Comparison of ENCODE assay signal across 1 cellular context in genomic region chr16:1197237-1197866, GRCh38.
TF ChIP-seq lines count a peak whose summit lies in the region.

No MANE protein-coding gene starts in this region.

TF ChIP-seq in HEK293, 187 proteins besides CTCF, POLR2A, EP300 and RAD21 (continued from another document):
- TF ChIP-seq, protein P1, sequence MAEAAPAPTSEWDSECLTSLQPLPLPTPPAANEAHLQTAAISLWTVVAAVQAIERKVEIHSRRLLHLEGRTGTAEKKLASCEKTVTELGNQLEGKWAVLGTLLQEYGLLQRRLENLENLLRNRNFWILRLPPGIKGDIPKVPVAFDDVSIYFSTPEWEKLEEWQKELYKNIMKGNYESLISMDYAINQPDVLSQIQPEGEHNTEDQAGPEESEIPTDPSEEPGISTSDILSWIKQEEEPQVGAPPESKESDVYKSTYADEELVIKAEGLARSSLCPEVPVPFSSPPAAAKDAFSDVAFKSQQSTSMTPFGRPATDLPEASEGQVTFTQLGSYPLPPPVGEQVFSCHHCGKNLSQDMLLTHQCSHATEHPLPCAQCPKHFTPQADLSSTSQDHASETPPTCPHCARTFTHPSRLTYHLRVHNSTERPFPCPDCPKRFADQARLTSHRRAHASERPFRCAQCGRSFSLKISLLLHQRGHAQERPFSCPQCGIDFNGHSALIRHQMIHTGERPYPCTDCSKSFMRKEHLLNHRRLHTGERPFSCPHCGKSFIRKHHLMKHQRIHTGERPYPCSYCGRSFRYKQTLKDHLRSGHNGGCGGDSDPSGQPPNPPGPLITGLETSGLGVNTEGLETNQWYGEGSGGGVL (tag by site-specific recombination; IDR thresholded peaks at IDR 0.05) = 0 out of 2 replicates have a peak, but pooled peaks have one; percentile 17
- TF ChIP-seq ZNF701 (tag by site-specific recombination; IDR thresholded peaks at IDR 0.05) (no peak), SCRT2 (tag by site-specific recombination; IDR thresholded peaks at IDR 0.05) (peak; percentile 100)
- TF ChIP-seq, protein P2, sequence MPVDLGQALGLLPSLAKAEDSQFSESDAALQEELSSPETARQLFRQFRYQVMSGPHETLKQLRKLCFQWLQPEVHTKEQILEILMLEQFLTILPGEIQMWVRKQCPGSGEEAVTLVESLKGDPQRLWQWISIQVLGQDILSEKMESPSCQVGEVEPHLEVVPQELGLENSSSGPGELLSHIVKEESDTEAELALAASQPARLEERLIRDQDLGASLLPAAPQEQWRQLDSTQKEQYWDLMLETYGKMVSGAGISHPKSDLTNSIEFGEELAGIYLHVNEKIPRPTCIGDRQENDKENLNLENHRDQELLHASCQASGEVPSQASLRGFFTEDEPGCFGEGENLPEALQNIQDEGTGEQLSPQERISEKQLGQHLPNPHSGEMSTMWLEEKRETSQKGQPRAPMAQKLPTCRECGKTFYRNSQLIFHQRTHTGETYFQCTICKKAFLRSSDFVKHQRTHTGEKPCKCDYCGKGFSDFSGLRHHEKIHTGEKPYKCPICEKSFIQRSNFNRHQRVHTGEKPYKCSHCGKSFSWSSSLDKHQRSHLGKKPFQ (tag by site-specific recombination; IDR thresholded peaks at IDR 0.05) = peak; percentile 58; the same call in 1 of the 2 replicates
